Comparison of ENCODE assay signal across 10 cellular contexts in genomic region chr14:50822501-50823042, GRCh38. TPM values are rescaled to one million over a fixed set of nuclear protein-coding genes. Genes with fewer than 3 reads are reported as not detected.
DNase-seq lines count a peak whose midpoint lies in the region; ATAC-seq and TF ChIP-seq lines count a peak whose summit lies in the region.
"Had no signal": no experiment of that assay in that cellular context is flagged by ENCODE, and none has a peak within 500 bp of the region (broad histone marks: within the 10 kb centered on the region; RNA-seq: fewer than 3 reads in every experiment).

No MANE protein-coding gene starts in this region.

- H3K27ac ChIP-seq in neural cell (ENCODE audit: low read length) (no peak overlapping the region), endodermal cell (ENCODE audit: low read depth, low read length) (no peak overlapping the region)

- H3K27me3 ChIP-seq in neural cell (ENCODE audit: insufficient read depth, low read depth, low read length) (no peaks in the 10 kb centered on the region), endodermal cell (ENCODE audit: control insufficient read depth, insufficient read depth, low read length, poor library complexity, severe bottlenecking) (peaks cover 95% of the 10 kb centered on the region)

- ATAC-seq in GM18511 (IDR thresholded peaks at IDR 0.05; ENCODE audit: unreplicated experiment): peak; percentile 29

- peak overlapping the region; percentile 81 to 93 (median 90) for H3K4me3 Mint-ChIP-seq in IgD-negative memory B cell
- peak overlapping the region; percentile 69 for H3K4me3 Mint-ChIP-seq in activated T-helper 2 cell treated with anti-CD3 and anti-CD28 coated beads, Interferon-gamma antibody, Interleukin-2, Interleukin-4, amounts not matched to agents 10 μg/mL and 5 μg/mL and 100 μg/mL, durations not matched to agents 14 hours and 24 hours and 36 hours (ENCODE audit: low read depth)
- no peak overlapping the region for H3K4me3 Mint-ChIP-seq in endodermal cell

- H3F3A ChIP-seq in neural cell (ENCODE audit: insufficient read depth, low read length, poor library complexity, severe bottlenecking): peaks cover 12% of the 10 kb centered on the region

- no peak overlapping the region for H3K4me2 ChIP-seq in neural cell (ENCODE audit: low read length)

- TF ChIP-seq CTCF in neural cell (IDR thresholded peaks at IDR 0.05; ENCODE audit: poor library complexity, severe bottlenecking) (no peak), endodermal cell (conservative IDR thresholded peaks at IDR 0.05) (no peak)

- no peak for TF ChIP-seq EP300 in neural cell (conservative IDR thresholded peaks at IDR 0.05; ENCODE audit: poor library complexity, severe bottlenecking)

- H3K9me2 ChIP-seq in neural cell (ENCODE audit: insufficient read depth, low read length): no peaks in the 10 kb centered on the region

- DNase-seq in activated T-helper 2 cell treated with anti-CD3 and anti-CD28 coated beads, Interferon-gamma antibody, Interleukin-2, Interleukin-4, amounts not matched to agents 10 μg/mL and 5 μg/mL and 100 μg/mL, durations not matched to agents 14 hours and 24 hours and 36 hours (ENCODE audit: low spot score): no peak
- DNase-seq in endodermal cell (no peak), epidermal melanocyte (ENCODE audit: insufficient read length, low spot score) (no peak), posterior cingulate gyrus (no peak)
- DNase-seq in stimulated activated naive CD4-positive, alpha-beta T cell (lab: John Stamatoyannopoulos, UW): no peak
- DNase-seq: NCI-H2029 had no signal

- peaks cover 5% of the 10 kb centered on the region for H3K4me1 ChIP-seq in endodermal cell (ENCODE audit: control insufficient read depth, insufficient read depth, low read length)

- H3K36me3 ChIP-seq in neural cell (ENCODE audit: insufficient read depth, low read length): no peaks in the 10 kb centered on the region
- H3K36me3 ChIP-seq in endodermal cell (ENCODE audit: control insufficient read depth, insufficient read depth, low read length): no peaks in the 10 kb centered on the region

- 88 to 90% methylated on average over 8 to 11 of the region's 11 CpGs for WGBS in endodermal cell (ENCODE audit: insufficient coverage in 1 of 2, insufficient read length in 1 of 2), 2 experiments

- H3K9me3 ChIP-seq in neural cell (ENCODE audit: low read length) (no peaks in the 10 kb centered on the region), endodermal cell (ENCODE audit: control insufficient read depth, low read length) (no peaks in the 10 kb centered on the region)

- H3K4me3 ChIP-seq in neural cell (ENCODE audit: low read length) (peak overlapping the region; percentile 6), endodermal cell (ENCODE audit: low read length) (no peak overlapping the region)

- H3K9me3 Mint-ChIP-seq in IgD-negative memory B cell (no peaks in the 10 kb centered on the region), endodermal cell (peaks cover 2% of the 10 kb centered on the region)
- no peaks in the 10 kb centered on the region for H3K9me3 Mint-ChIP-seq in activated T-helper 2 cell treated with anti-CD3 and anti-CD28 coated beads, Interferon-gamma antibody, Interleukin-2, Interleukin-4, amounts not matched to agents 10 μg/mL and 5 μg/mL and 100 μg/mL, durations not matched to agents 14 hours and 24 hours and 36 hours

- no peak overlapping the region for H2AFZ ChIP-seq in neural cell (ENCODE audit: low read depth, low read length)

- H3K79me2 ChIP-seq in neural cell (replicated peaks; ENCODE audit: insufficient read depth, low read length): peaks cover 95% of the 10 kb centered on the region

- peaks cover 3% of the 10 kb centered on the region for H3K36me3 Mint-ChIP-seq in IgD-negative memory B cell
- H3K36me3 Mint-ChIP-seq in activated T-helper 2 cell treated with anti-CD3 and anti-CD28 coated beads, Interferon-gamma antibody, Interleukin-2, Interleukin-4, amounts not matched to agents 10 μg/mL and 5 μg/mL and 100 μg/mL, durations not matched to agents 14 hours and 24 hours and 36 hours (ENCODE audit: low read depth): peaks cover 46% of the 10 kb centered on the region
- H3K36me3 Mint-ChIP-seq in endodermal cell (ENCODE audit: low read depth): no peaks in the 10 kb centered on the region

- no peak for TF ChIP-seq RAD21 in neural cell (conservative IDR thresholded peaks at IDR 0.05)

- H3K4me1 Mint-ChIP-seq in IgD-negative memory B cell (peaks cover 68 to 84% (median 74%) of the 10 kb centered on the region in 3 donors), endodermal cell (peaks cover 23% of the 10 kb centered on the region)
- peaks cover 68% of the 10 kb centered on the region for H3K4me1 Mint-ChIP-seq in activated T-helper 2 cell treated with anti-CD3 and anti-CD28 coated beads, Interferon-gamma antibody, Interleukin-2, Interleukin-4, amounts not matched to agents 10 μg/mL and 5 μg/mL and 100 μg/mL, durations not matched to agents 14 hours and 24 hours and 36 hours (ENCODE audit: low read depth)

- peaks cover 3% of the 10 kb centered on the region for H3K27me3 Mint-ChIP-seq in IgD-negative memory B cell
- no peaks in the 10 kb centered on the region for H3K27me3 Mint-ChIP-seq in activated T-helper 2 cell treated with anti-CD3 and anti-CD28 coated beads, Interferon-gamma antibody, Interleukin-2, Interleukin-4, amounts not matched to agents 10 μg/mL and 5 μg/mL and 100 μg/mL, durations not matched to agents 14 hours and 24 hours and 36 hours (ENCODE audit: low read depth)
- H3K27me3 Mint-ChIP-seq in endodermal cell (ENCODE audit: insufficient read depth): peaks cover 97% of the 10 kb centered on the region

- H3K27ac Mint-ChIP-seq in IgD-negative memory B cell: peak overlapping the region; percentile 96 to 98 (median 98)
- peak overlapping the region; percentile 77 for H3K27ac Mint-ChIP-seq in activated T-helper 2 cell treated with anti-CD3 and anti-CD28 coated beads, Interferon-gamma antibody, Interleukin-2, Interleukin-4, amounts not matched to agents 10 μg/mL and 5 μg/mL and 100 μg/mL, durations not matched to agents 14 hours and 24 hours and 36 hours
- no peak overlapping the region for H3K27ac Mint-ChIP-seq in endodermal cell

- intact Hi-C loops in activated T-helper 2 cell treated with anti-CD3 and anti-CD28 coated beads, Interferon-gamma antibody, Interleukin-2, Interleukin-4, amounts not matched to agents 10 μg/mL and 5 μg/mL and 100 μg/mL, durations not matched to agents 14 hours and 24 hours and 36 hours (cut with micrococcal nuclease): loop anchor here (1.0 to 5.0 kb wide), 3 partner anchors 8 to 95 kb away; no protein-coding TSS in a partner anchor
- intact Hi-C loops in posterior cingulate gyrus (cut with DNase I): no loop called here

- no peaks in the 10 kb centered on the region for H4K20me1 ChIP-seq in neural cell (ENCODE audit: insufficient read depth)

- H3K9ac ChIP-seq in neural cell (ENCODE audit: low read length) (no peak overlapping the region), endodermal cell (ENCODE audit: extremely low read depth, low read length, poor library complexity, severe bottlenecking) (no peak overlapping the region)

TF ChIP-seq in neural cell, 6 proteins besides CTCF, POLR2A, EP300 and RAD21:
- TF ChIP-seq EZH2 (IDR thresholded peaks at IDR 0.05; ENCODE audit: borderline replicate concordance, insufficient read depth, low read length, poor library complexity, severe bottlenecking) (no peak), SMC3 (conservative IDR thresholded peaks at IDR 0.05; ENCODE audit: poor library complexity) (no peak), REST (IDR thresholded peaks at IDR 0.05; ENCODE audit: borderline replicate concordance) (no peak), MXI1 (conservative IDR thresholded peaks at IDR 0.05; ENCODE audit: poor library complexity, severe bottlenecking) (no peak), POLR2AphosphoS5 (IDR thresholded peaks at IDR 0.05) (no peak), TAF1 (IDR thresholded peaks at IDR 0.05; ENCODE audit: low read depth) (no peak)
TF ChIP-seq in neural cell: peak in this region for 0.

RNA-seq across cellular contexts. Expression of gene NIN, which starts 8.4 kb away (rescaled TPM):
- polyA plus RNA-seq in IgD-negative memory B cell (76.5 TPM), neural cell (34.1 and 47.6 TPM in 2 replicates)
- total RNA-seq in activated T-helper 2 cell treated with anti-CD3 and anti-CD28 coated beads, Interferon-gamma antibody, Interleukin-2, Interleukin-4, amounts not matched to agents 10 μg/mL and 5 μg/mL and 100 μg/mL, durations not matched to agents 14 hours and 24 hours and 36 hours: 43.0 and 45.1 TPM in 2 replicates
- polyA minus RNA-seq in neural cell: 57.9 and 63.6 TPM in 2 replicates
- 1 to 10 TPM; 3.3 to 4.1 TPM for total RNA-seq in endodermal cell
- polyA plus RNA-seq in endodermal cell (2013, experiment 1 of 2): 26.9 TPM
- polyA plus RNA-seq in endodermal cell (2013, experiment 2 of 2): 28.3 TPM

RNA-seq across cellular contexts. Expression of gene ABHD12B, which starts 49.3 kb away (rescaled TPM):
- polyA plus RNA-seq in IgD-negative memory B cell (not detected), neural cell (not detected in 2 replicates)
- not detected in 2 replicates for total RNA-seq in activated T-helper 2 cell treated with anti-CD3 and anti-CD28 coated beads, Interferon-gamma antibody, Interleukin-2, Interleukin-4, amounts not matched to agents 10 μg/mL and 5 μg/mL and 100 μg/mL, durations not matched to agents 14 hours and 24 hours and 36 hours
- polyA minus RNA-seq in neural cell: not detected in 2 replicates
- total RNA-seq in endodermal cell: 10 to 100 TPM in 1 of 2 donors, under 1 TPM in 1; 0.80 to 55.0 TPM
- 0.71 TPM for polyA plus RNA-seq in endodermal cell (2013, experiment 1 of 2)
- polyA plus RNA-seq in endodermal cell (2013, experiment 2 of 2): 0.75 TPM
- total RNA-seq: dermis microvascular lymphatic vessel endothelial cell had no signal
